Comparison of ENCODE assay signal across 33 cellular contexts in the genomic region with DNA sequence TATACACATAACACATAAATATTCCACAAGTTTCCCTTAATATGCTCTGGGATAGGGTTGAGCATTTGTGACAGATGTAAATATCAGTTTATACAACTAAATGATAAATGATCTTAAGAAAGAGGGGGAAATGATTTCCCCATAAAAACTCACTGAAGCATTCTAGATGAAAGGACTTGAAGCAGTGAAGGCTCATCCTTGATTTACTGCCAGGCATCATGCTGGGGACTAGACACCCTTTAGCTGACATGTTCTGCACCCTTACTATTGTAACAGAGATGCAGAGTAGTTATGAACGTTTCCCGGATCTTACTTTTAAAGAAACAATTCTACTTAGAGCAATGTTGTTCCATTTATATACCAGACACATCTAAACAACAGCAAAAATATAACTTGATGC.
"Had no signal": no experiment of that assay in that cellular context is flagged by ENCODE, and none has a peak within 500 bp of the region (broad histone marks: within the 10 kb centered on the region; RNA-seq: fewer than 3 reads in every experiment).

No MANE protein-coding gene starts in this region.

- H3K27ac ChIP-seq: KMS-11 had no signal

- H3K27me3 ChIP-seq: MG63 had no signal

- DNase-seq: Karpas-422, Kasumi-1, MG63, MM.1S, MV-4-11, NCI-H1048, NCI-H1092, NCI-H1092 treated with DMSO at 0.1 percent for 48 hours, NCI-H1105, NCI-H1105 treated with DMSO at 0.1 percent for 48 hours, NCI-H1417, NCI-H1417 treated with DMSO at 0.1 percent for 48 hours, NCI-H1436 treated with DMSO at 0.1 percent for 48 hours, NCI-H146, NCI-H1694, NCI-H1694 treated with DMSO at 0.1 percent for 48 hours, NCI-H187, NCI-H187 treated with DMSO at 0.1 percent for 48 hours, NCI-H1930, NCI-H2029, NCI-H2029 treated with DMSO at 0.1 percent for 48 hours, NCI-H2081, NCI-H2081 treated with DMSO at 0.1 percent for 48 hours, NCI-H2107, NCI-H2171, NCI-H2227 treated with DMSO at 0.1 percent for 48 hours, NCI-H226, NCI-H345, NCI-H446, NCI-H446 treated with DMSO at 0.1 percent for 48 hours, NCI-H510A, NCI-H510A treated with DMSO at 0.1 percent for 48 hours had no signal

- H3K4me3 ChIP-seq: MG63 had no signal

- H3K36me3 ChIP-seq: MG63 had no signal

- H3K9me3 ChIP-seq: MG63 had no signal

- H3K9ac ChIP-seq: KMS-11 had no signal

- H3K4me2 ChIP-seq: KMS-11 had no signal
